8 cellular contexts compared by ENCODE assay signal in the genomic region with DNA sequence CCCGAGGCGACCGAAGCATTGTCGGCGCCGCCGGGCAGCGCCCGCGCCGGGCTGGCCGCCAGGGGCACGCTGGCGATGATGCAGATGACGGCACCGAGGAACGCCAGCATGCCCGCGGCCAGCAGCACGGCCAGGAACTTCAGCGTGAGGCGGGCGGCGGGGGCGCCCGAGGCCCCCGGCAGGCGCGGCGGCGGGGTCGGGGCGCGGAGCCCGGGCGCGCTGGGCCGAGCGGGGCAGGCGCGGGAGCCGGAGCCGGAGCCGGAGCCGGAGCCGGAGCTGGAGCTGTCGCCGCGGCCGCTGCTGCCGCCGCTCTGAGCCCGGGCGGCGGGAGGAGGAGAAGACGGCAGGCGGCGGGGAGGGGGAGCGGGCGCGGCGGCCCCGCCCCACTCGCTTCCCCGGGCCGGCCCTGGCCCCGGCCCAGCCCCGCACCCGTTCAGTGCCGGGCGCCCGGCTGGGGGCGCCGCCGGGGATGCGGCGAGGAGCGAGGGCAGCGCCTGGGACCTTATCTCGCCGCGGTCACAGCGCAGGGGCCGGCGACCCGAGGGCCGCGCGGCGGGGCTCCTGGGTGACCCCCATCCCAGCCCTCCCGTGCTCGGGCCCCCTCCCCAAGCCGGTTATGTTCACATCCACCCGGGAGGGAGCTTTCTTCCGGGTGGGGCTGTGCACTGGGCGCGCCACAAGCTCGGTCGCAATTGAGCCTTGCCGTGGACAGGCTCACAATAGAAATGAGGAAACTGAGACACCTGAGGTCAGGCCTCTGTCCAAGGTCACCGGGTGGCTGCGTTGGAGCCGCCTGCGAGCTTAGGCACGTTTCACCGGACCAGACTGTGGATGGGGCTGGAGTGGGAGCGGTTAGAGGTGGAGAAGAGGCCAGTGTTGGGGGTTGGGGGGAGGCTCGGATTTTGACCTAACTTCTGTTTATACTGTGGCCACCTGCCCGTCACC. TPM values are rescaled to one million over a fixed set of nuclear protein-coding genes. Genes with fewer than 3 reads are reported as not detected.
DNase-seq lines count a peak whose midpoint lies in the region; ATAC-seq and TF ChIP-seq lines count a peak whose summit lies in the region.

Gene NPTXR, minus strand, starts transcription at position 313 of the 945 bp plus-strand sequence.

- H3K23ac ChIP-seq in trophoblast cell (ENCODE audit: low read length), result no peak within 1 kb of the TSS

- no peaks in the 10 kb centered on the region for H3K79me1 ChIP-seq in trophoblast cell (ENCODE audit: low read length)

- H3K4me3 Mint-ChIP-seq in GM23338, result peak within 1 kb of the TSS; percentile 82

- no peaks in the 10 kb centered on the region for H3K9me2 ChIP-seq in GM23338 (ENCODE audit: insufficient read depth)

- WGBS in trophoblast cell (ENCODE audit: extremely low coverage, insufficient coverage, insufficient read length), result no CpG with 5 or more reads among the region's 109 CpGs

- no peak within 1 kb of the TSS for H3K27ac ChIP-seq in GM23338 (ENCODE audit: low read depth)
- H3K27ac ChIP-seq in SJCRH30, result no peak within 1 kb of the TSS
- no peak within 1 kb of the TSS for H3K27ac ChIP-seq in trophoblast cell (ENCODE audit: low read depth, low read length)

- peaks cover 43% of the 10 kb centered on the region for H3K27me3 Mint-ChIP-seq in GM23338 (ENCODE audit: insufficient read depth, low read depth, poor library complexity)

- no peaks in the 10 kb centered on the region for H3K9me3 ChIP-seq in SJCRH30 (replicated peaks)
- peaks cover 12% of the 10 kb centered on the region for H3K9me3 ChIP-seq in trophoblast cell (ENCODE audit: insufficient read depth, low read depth, low read length)

- H3K9ac ChIP-seq in trophoblast cell (ENCODE audit: low read length), result no peak within 1 kb of the TSS

- H3K36me3 ChIP-seq in GM23338 (ENCODE audit: insufficient read depth) (no peaks in the 10 kb centered on the region), SJCRH30 (no peaks in the 10 kb centered on the region), trophoblast cell (ENCODE audit: control insufficient read depth in 1 of 2, insufficient read depth in 2 of 2, low read length in 2 of 2) (no peaks in the 10 kb centered on the region)

- H3K4me3 ChIP-seq in GM23338 (peak within 1 kb of the TSS; percentile 71), SJCRH30 (peak within 1 kb of the TSS; percentile 41), trophoblast cell (ENCODE audit: low read depth, low read length) (peak within 1 kb of the TSS; percentile 54)

- H3K27ac Mint-ChIP-seq in GM23338, result no peak within 1 kb of the TSS

- no peak within 1 kb of the TSS for H3K14ac ChIP-seq in trophoblast cell (ENCODE audit: low read length)

- no peak within 1 kb of the TSS for H2BK12ac ChIP-seq in trophoblast cell (ENCODE audit: low read length)

- peaks cover 52% of the 10 kb centered on the region for H3K27me3 ChIP-seq in GM23338 (ENCODE audit: insufficient read depth)
- peaks cover 36% of the 10 kb centered on the region for H3K27me3 ChIP-seq in SJCRH30
- H3K27me3 ChIP-seq in trophoblast cell (ENCODE audit: insufficient read depth, low read length), result peaks cover 27% of the 10 kb centered on the region

- no peak within 1 kb of the TSS for H2AK5ac ChIP-seq in trophoblast cell (ENCODE audit: low read length)

- no peaks in the 10 kb centered on the region for H3K9me3 Mint-ChIP-seq in GM23338

- H3K4me1 Mint-ChIP-seq in GM23338, result peaks cover 24% of the 10 kb centered on the region

- H2AFZ ChIP-seq in GM23338, result peak within 1 kb of the TSS; percentile 96
- no peak within 1 kb of the TSS for H2AFZ ChIP-seq in trophoblast cell (ENCODE audit: insufficient read depth, low read length, poor library complexity)

- peaks cover 4% of the 10 kb centered on the region; the same call in 1 of the 2 replicates for H4K20me1 ChIP-seq in GM23338 (replicated peaks; ENCODE audit: insufficient read depth)

- H3K18ac ChIP-seq in trophoblast cell (ENCODE audit: low read length), result no peak within 1 kb of the TSS

- H2BK5ac ChIP-seq in trophoblast cell (ENCODE audit: low read depth, low read length, poor library complexity), result no peak within 1 kb of the TSS

- ATAC-seq in GM23338 (peak; percentile 73), left cardiac atrium (peak; percentile 80 to 85), GM19324 (IDR thresholded peaks at IDR 0.05; ENCODE audit: low FRiP score, unreplicated experiment) (no peak), GM19351 (IDR thresholded peaks at IDR 0.05; ENCODE audit: unreplicated experiment) (no peak)

- H3K4me2 ChIP-seq in GM23338 (peak within 1 kb of the TSS; percentile 92), trophoblast cell (ENCODE audit: low read length) (peak within 1 kb of the TSS; percentile 85)

- 0 out of 2 replicates have a peak, but pooled peaks cover 7% of the 10 kb centered on the region for H3K4me1 ChIP-seq in GM23338 (ENCODE audit: insufficient read depth)
- no peaks in the 10 kb centered on the region for H3K4me1 ChIP-seq in SJCRH30
- peaks cover 4 to 6% of the 10 kb centered on the region in 2 experiments for H3K4me1 ChIP-seq in trophoblast cell (ENCODE audit: control insufficient read depth in 1 of 2, insufficient read depth in 2 of 2, low read length in 2 of 2)

- no peaks in the 10 kb centered on the region; the same call in 2 of the 3 replicates for H3K36me3 Mint-ChIP-seq in GM23338 (ENCODE audit: low read depth)

- peak; percentile 79 for DNase-seq in 8988T
- DNase-seq in GM23338 (ENCODE audit: low spot score), result peak; percentile 69
- DNase-seq in SJCRH30, result peak; percentile 34 to 36
- peak in 34 of 56 donors; percentile 34 to 84 (median 58) for DNase-seq in amygdala (lab: John Stamatoyannopoulos, UW)
- DNase-seq in left cardiac atrium, result peak; percentile 62
- DNase-seq in trophoblast cell, result peak; percentile 67 to 85

- H3K4ac ChIP-seq in trophoblast cell (ENCODE audit: low read depth, low read length), result no peak within 1 kb of the TSS

- no peak within 1 kb of the TSS for H4K91ac ChIP-seq in trophoblast cell (ENCODE audit: low read depth, low read length)

- no peak for TF ChIP-seq CTCF in GM23338 (conservative IDR thresholded peaks at IDR 0.05; ENCODE audit: low read depth in 2 of 2)

- no peak within 1 kb of the TSS for H2BK120ac ChIP-seq in trophoblast cell (ENCODE audit: insufficient read depth, low read length, poor library complexity)

- H3K79me2 ChIP-seq in GM23338 (replicated peaks; ENCODE audit: insufficient read depth) (no peaks in the 10 kb centered on the region), trophoblast cell (ENCODE audit: control insufficient read depth, insufficient read depth, low read length, poor library complexity) (no peaks in the 10 kb centered on the region)

- intact Hi-C loops in left cardiac atrium (cut with DNase I), result loop anchor here in 1 of 2 donors (5.0 kb wide), 1 partner anchor 77 kb away; no protein-coding TSS in a partner anchor

- no peak within 1 kb of the TSS for H4K8ac ChIP-seq in trophoblast cell (ENCODE audit: low read depth, low read length)

- no peak within 1 kb of the TSS for H4K12ac ChIP-seq in trophoblast cell (ENCODE audit: low read depth, low read length)

- no peaks in the 10 kb centered on the region for H3F3A ChIP-seq in GM23338 (replicated peaks; ENCODE audit: low read depth)

TF ChIP-seq in GM23338, 12 proteins besides CTCF, POLR2A, EP300 and RAD21 (continues in another document):
- TF ChIP-seq, protein P1, sequence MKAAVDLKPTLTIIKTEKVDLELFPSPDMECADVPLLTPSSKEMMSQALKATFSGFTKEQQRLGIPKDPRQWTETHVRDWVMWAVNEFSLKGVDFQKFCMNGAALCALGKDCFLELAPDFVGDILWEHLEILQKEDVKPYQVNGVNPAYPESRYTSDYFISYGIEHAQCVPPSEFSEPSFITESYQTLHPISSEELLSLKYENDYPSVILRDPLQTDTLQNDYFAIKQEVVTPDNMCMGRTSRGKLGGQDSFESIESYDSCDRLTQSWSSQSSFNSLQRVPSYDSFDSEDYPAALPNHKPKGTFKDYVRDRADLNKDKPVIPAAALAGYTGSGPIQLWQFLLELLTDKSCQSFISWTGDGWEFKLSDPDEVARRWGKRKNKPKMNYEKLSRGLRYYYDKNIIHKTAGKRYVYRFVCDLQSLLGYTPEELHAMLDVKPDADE (IDR thresholded peaks at IDR 0.05), result no peak

RNA-seq across cellular contexts. Expression of gene NPTXR, which starts in this region (rescaled TPM):
- 9.3 and 13.4 TPM in 2 replicates for total RNA-seq in GM23338 (2014; rRNA removed; shearing (Covaris generic))
- 0.75 and 0.89 TPM in 2 replicates for polyA plus RNA-seq in GM23338 (2016; fragmentation: Nextera tagmentation; extraction: Ambion mirVana)
- 0.08 and 0.10 TPM in 2 replicates for total RNA-seq in SJCRH30 (2014; rRNA removed; shearing (Covaris generic))
- total RNA-seq in left cardiac atrium, result 10 to 100 TPM; 26.9 to 30.8 TPM
- 0.44 and 0.51 TPM in 2 replicates for polyA plus RNA-seq in trophoblast cell (2013)

Comparison
In these comparisons a context has a peak if more than half of its experiments do, and no peak if none do; other contexts are left out.
1. Peak in DNase-seq and H3K4me3 ChIP-seq in SJCRH30; RNA of the gene not detected or under 1 TPM.
2. ATAC-seq: peak in GM23338 (single experiment) and left cardiac atrium (2 of 2); none in GM19324 (single experiment) and GM19351 (single experiment).
3. Peak in every context shown above with its lines, with median percentiles within 50 percentile points of each other: DNase-seq and H3K4me3 ChIP-seq.